ENCODE assay signal across 8 cellular contexts in the genomic region with DNA sequence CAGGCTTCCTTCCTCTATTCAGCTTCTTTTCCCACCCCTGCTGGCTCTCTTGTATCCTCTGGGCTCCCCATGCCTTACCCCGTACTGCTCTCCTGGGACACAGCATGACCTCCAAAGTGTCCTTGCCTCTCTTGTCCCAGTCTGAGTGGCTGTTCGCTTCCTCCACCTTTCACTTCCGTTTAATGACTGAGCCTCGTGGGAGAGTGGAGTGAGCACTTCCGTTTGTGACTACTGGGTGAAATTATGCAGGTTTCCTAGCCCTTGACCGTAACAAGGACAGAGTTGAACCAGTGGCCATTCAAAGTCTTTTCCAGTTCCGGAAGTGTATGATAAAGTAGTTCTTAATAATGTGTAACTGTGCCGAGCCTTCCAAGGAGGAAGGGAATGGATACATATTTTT.
DNase-seq lines count a peak whose midpoint lies in the region; ATAC-seq and TF ChIP-seq lines count a peak whose summit lies in the region.

No MANE protein-coding gene starts in this region.

- H3K27me3 Mint-ChIP-seq in IgD-negative memory B cell, result no peaks in the 10 kb centered on the region

- H3K9me3 ChIP-seq in sigmoid colon, result no peaks in the 10 kb centered on the region

- H3K27me3 ChIP-seq in sigmoid colon, result no peaks in the 10 kb centered on the region

- intact Hi-C loops in sigmoid colon (cut with DNase I), result no loop called here

- WGBS in sigmoid colon, 2 donors, result 66% methylated on average over 8 of the region's 8 CpGs

- peak; percentile 79 for ATAC-seq in GM21390 (IDR thresholded peaks at IDR 0.05; ENCODE audit: unreplicated experiment)

- H3K4me3 ChIP-seq in sigmoid colon, result no peak overlapping the region

- no peak for TF ChIP-seq EP300 in sigmoid colon (IDR thresholded peaks at IDR 0.05)

- H3K4me3 Mint-ChIP-seq in IgD-negative memory B cell, result peak overlapping the region in 2 of 4 donors; percentile 1 to 38

- H3K36me3 Mint-ChIP-seq in IgD-negative memory B cell, result no peaks in the 10 kb centered on the region

- H3K27ac ChIP-seq in sigmoid colon, result no peak overlapping the region

- TF ChIP-seq CTCF in sigmoid colon (IDR thresholded peaks at IDR 0.05), result no peak

- peaks cover 53 to 78% (median 57%) of the 10 kb centered on the region in 3 donors for H3K4me1 Mint-ChIP-seq in IgD-negative memory B cell

- H3K4me1 ChIP-seq in sigmoid colon, result peaks cover 0 to 45% (median 38%) of the 10 kb centered on the region in 4 donors

- H3K9me3 Mint-ChIP-seq in IgD-negative memory B cell, result no peaks in the 10 kb centered on the region

- H3K36me3 ChIP-seq in sigmoid colon, result no peaks in the 10 kb centered on the region

- peak overlapping the region in 2 of 3 donors; percentile 36 to 85 for H3K27ac Mint-ChIP-seq in IgD-negative memory B cell

- no peak for TF ChIP-seq POLR2A in sigmoid colon (IDR thresholded peaks at IDR 0.05)

- DNase-seq in CD1c-positive myeloid dendritic cell (ENCODE audit: extremely low spot score) (peak; percentile 78), glomerular endothelial cell (ENCODE audit: extremely low read depth, low read depth, low spot score) (peak; percentile 44), islet precursor cell (no peak), NCI-H1694 (lab: John Stamatoyannopoulos, UW) (no peak), NCI-H1417 (lab: John Stamatoyannopoulos, UW) (no peak), sigmoid colon (no peak)

Comparison
In these comparisons a context has a peak if more than half of its experiments do, and no peak if none do; other contexts are left out.
1. DNase-seq: peak in CD1c-positive myeloid dendritic cell (single experiment) and glomerular endothelial cell (single experiment); none in islet precursor cell (single experiment), NCI-H1694 (single experiment), NCI-H1417 (0 of 3) and sigmoid colon (single experiment).